1 cellular context compared by ENCODE assay signal in genomic region chr1:167627865-167628641, GRCh38.
TF ChIP-seq lines count a peak whose summit lies in the region.

No MANE protein-coding gene starts in this region.

TF ChIP-seq in HepG2, 621 proteins besides CTCF, POLR2A, EP300 and RAD21 (continued from another document and continues in another):
- TF ChIP-seq, protein P1, sequence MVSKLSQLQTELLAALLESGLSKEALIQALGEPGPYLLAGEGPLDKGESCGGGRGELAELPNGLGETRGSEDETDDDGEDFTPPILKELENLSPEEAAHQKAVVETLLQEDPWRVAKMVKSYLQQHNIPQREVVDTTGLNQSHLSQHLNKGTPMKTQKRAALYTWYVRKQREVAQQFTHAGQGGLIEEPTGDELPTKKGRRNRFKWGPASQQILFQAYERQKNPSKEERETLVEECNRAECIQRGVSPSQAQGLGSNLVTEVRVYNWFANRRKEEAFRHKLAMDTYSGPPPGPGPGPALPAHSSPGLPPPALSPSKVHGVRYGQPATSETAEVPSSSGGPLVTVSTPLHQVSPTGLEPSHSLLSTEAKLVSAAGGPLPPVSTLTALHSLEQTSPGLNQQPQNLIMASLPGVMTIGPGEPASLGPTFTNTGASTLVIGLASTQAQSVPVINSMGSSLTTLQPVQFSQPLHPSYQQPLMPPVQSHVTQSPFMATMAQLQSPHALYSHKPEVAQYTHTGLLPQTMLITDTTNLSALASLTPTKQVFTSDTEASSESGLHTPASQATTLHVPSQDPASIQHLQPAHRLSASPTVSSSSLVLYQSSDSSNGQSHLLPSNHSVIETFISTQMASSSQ (IDR thresholded peaks at IDR 0.05; ENCODE audit: low read depth), result no peak
- TF ChIP-seq, protein P1 (CRISPR knock-in tag; IDR thresholded peaks at IDR 0.05; ENCODE audit: borderline replicate concordance), result no peak
- TF ChIP-seq, protein P2, sequence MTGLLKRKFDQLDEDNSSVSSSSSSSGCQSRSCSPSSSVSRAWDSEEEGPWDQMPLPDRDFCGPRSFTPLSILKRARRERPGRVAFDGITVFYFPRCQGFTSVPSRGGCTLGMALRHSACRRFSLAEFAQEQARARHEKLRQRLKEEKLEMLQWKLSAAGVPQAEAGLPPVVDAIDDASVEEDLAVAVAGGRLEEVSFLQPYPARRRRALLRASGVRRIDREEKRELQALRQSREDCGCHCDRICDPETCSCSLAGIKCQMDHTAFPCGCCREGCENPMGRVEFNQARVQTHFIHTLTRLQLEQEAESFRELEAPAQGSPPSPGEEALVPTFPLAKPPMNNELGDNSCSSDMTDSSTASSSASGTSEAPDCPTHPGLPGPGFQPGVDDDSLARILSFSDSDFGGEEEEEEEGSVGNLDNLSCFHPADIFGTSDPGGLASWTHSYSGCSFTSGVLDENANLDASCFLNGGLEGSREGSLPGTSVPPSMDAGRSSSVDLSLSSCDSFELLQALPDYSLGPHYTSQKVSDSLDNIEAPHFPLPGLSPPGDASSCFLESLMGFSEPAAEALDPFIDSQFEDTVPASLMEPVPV (CRISPR knock-in tag; IDR thresholded peaks at IDR 0.05), result no peak
- TF ChIP-seq ZSCAN29 (CRISPR knock-in tag; conservative IDR thresholded peaks at IDR 0.05), result no peak
- no peak for TF ChIP-seq ZBTB20 (CRISPR knock-in tag; IDR thresholded peaks at IDR 0.05; ENCODE audit: borderline replicate concordance, low read depth)
- TF ChIP-seq SP140L (CRISPR knock-in tag; IDR thresholded peaks at IDR 0.05; ENCODE audit: borderline replicate concordance), result no peak
- TF ChIP-seq NR2F6 (IDR thresholded peaks at IDR 0.05), result peak; percentile 38
- TF ChIP-seq NR2F6 (CRISPR knock-in tag; IDR thresholded peaks at IDR 0.05), result 0 out of 2 replicates have a peak, but pooled peaks have one; percentile 43
- no peak for TF ChIP-seq ZNF253 (CRISPR knock-in tag; IDR thresholded peaks at IDR 0.05; ENCODE audit: borderline replicate concordance)
- TF ChIP-seq PATZ1 (CRISPR knock-in tag; IDR thresholded peaks at IDR 0.05), result peak; percentile 58
- TF ChIP-seq ZNF142 (CRISPR knock-in tag; IDR thresholded peaks at IDR 0.05), result 0 out of 2 replicates have a peak, but pooled peaks have one; percentile 29
- no peak for TF ChIP-seq SP2 (CRISPR knock-in tag; IDR thresholded peaks at IDR 0.05)
- TF ChIP-seq, protein P3, sequence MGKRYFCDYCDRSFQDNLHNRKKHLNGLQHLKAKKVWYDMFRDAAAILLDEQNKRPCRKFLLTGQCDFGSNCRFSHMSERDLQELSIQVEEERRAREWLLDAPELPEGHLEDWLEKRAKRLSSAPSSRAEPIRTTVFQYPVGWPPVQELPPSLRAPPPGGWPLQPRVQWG (CRISPR knock-in tag; IDR thresholded peaks at IDR 0.05; ENCODE audit: borderline replicate concordance, low read depth), result no peak
- 0 out of 2 replicates have a peak, but pooled peaks have one; percentile 51 for TF ChIP-seq HMG20A (CRISPR knock-in tag; IDR thresholded peaks at IDR 0.05; ENCODE audit: borderline replicate concordance)
- TF ChIP-seq SIX1 (CRISPR knock-in tag; IDR thresholded peaks at IDR 0.05; ENCODE audit: borderline replicate concordance), result no peak
- TF ChIP-seq, protein P4, sequence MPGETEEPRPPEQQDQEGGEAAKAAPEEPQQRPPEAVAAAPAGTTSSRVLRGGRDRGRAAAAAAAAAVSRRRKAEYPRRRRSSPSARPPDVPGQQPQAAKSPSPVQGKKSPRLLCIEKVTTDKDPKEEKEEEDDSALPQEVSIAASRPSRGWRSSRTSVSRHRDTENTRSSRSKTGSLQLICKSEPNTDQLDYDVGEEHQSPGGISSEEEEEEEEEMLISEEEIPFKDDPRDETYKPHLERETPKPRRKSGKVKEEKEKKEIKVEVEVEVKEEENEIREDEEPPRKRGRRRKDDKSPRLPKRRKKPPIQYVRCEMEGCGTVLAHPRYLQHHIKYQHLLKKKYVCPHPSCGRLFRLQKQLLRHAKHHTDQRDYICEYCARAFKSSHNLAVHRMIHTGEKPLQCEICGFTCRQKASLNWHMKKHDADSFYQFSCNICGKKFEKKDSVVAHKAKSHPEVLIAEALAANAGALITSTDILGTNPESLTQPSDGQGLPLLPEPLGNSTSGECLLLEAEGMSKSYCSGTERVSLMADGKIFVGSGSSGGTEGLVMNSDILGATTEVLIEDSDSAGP (CRISPR knock-in tag; IDR thresholded peaks at IDR 0.05; ENCODE audit: borderline replicate concordance), result 0 out of 2 replicates have a peak, but pooled peaks have one; percentile 14
- TF ChIP-seq ZNF7 (CRISPR knock-in tag; IDR thresholded peaks at IDR 0.05), result no peak
- TF ChIP-seq SNAPC2 (CRISPR knock-in tag; IDR thresholded peaks at IDR 0.05), result no peak
- TF ChIP-seq SOX13 (IDR thresholded peaks at IDR 0.05), result no peak
- TF ChIP-seq SOX13 (CRISPR knock-in tag; conservative IDR thresholded peaks at IDR 0.05 in 1 of 2, IDR thresholded peaks at IDR 0.05 in 1 of 2), result no peak; a peak in 1 of 4 replicates
- TF ChIP-seq ZFY (CRISPR knock-in tag; IDR thresholded peaks at IDR 0.05), result peak; percentile 81
- TF ChIP-seq, protein P5, sequence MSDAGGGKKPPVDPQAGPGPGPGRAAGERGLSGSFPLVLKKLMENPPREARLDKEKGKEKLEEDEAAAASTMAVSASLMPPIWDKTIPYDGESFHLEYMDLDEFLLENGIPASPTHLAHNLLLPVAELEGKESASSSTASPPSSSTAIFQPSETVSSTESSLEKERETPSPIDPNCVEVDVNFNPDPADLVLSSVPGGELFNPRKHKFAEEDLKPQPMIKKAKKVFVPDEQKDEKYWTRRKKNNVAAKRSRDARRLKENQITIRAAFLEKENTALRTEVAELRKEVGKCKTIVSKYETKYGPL (CRISPR knock-in tag; IDR thresholded peaks at IDR 0.05), result no peak
- TF ChIP-seq TBX2 (CRISPR knock-in tag; IDR thresholded peaks at IDR 0.05; ENCODE audit: borderline replicate concordance), result peak; percentile 84
- no peak for TF ChIP-seq ZNF564 (CRISPR knock-in tag; IDR thresholded peaks at IDR 0.05)
- TF ChIP-seq RFX3 (CRISPR knock-in tag; IDR thresholded peaks at IDR 0.05), result no peak
- no peak for TF ChIP-seq ZKSCAN5 (CRISPR knock-in tag; IDR thresholded peaks at IDR 0.05)
- TF ChIP-seq, protein P6, sequence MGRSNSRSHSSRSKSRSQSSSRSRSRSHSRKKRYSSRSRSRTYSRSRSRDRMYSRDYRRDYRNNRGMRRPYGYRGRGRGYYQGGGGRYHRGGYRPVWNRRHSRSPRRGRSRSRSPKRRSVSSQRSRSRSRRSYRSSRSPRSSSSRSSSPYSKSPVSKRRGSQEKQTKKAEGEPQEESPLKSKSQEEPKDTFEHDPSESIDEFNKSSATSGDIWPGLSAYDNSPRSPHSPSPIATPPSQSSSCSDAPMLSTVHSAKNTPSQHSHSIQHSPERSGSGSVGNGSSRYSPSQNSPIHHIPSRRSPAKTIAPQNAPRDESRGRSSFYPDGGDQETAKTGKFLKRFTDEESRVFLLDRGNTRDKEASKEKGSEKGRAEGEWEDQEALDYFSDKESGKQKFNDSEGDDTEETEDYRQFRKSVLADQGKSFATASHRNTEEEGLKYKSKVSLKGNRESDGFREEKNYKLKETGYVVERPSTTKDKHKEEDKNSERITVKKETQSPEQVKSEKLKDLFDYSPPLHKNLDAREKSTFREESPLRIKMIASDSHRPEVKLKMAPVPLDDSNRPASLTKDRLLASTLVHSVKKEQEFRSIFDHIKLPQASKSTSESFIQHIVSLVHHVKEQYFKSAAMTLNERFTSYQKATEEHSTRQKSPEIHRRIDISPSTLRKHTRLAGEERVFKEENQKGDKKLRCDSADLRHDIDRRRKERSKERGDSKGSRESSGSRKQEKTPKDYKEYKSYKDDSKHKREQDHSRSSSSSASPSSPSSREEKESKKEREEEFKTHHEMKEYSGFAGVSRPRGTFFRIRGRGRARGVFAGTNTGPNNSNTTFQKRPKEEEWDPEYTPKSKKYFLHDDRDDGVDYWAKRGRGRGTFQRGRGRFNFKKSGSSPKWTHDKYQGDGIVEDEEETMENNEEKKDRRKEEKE (IDR thresholded peaks at IDR 0.05), result no peak
- peak; percentile 60; the same call in 1 of the 2 replicates for TF ChIP-seq FOXP4 (CRISPR knock-in tag; IDR thresholded peaks at IDR 0.05)
- TF ChIP-seq, protein P7, sequence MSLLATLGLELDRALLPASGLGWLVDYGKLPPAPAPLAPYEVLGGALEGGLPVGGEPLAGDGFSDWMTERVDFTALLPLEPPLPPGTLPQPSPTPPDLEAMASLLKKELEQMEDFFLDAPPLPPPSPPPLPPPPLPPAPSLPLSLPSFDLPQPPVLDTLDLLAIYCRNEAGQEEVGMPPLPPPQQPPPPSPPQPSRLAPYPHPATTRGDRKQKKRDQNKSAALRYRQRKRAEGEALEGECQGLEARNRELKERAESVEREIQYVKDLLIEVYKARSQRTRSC (CRISPR knock-in tag; IDR thresholded peaks at IDR 0.05; ENCODE audit: low read depth), result no peak
- TF ChIP-seq HNF4A (CRISPR knock-in tag; IDR thresholded peaks at IDR 0.05), result peak; percentile 53; the same call in 1 of the 2 replicates
- TF ChIP-seq ETS1 (CRISPR knock-in tag; IDR thresholded peaks at IDR 0.05), result no peak
